Comparison of ENCODE assay signal across 19 cellular contexts in genomic region chr2:127201452-127201851, GRCh38. TPM values are rescaled to one million over a fixed set of nuclear protein-coding genes. Genes with fewer than 3 reads are reported as not detected.
"Had no signal": no experiment of that assay in that cellular context is flagged by ENCODE, and none has a peak within 500 bp of the region (broad histone marks: within the 10 kb centered on the region; RNA-seq: fewer than 3 reads in every experiment).

No MANE protein-coding gene starts in this region.

- H3K36me3 Mint-ChIP-seq: activated naive CD4-positive, alpha-beta T cell treated with anti-CD3 and anti-CD28 coated beads, Interleukin-2, amount 10 ng/mL, durations not matched to agents 7 days and 5 days; naive thymus-derived CD8-positive, alpha-beta T cell had no signal

- H3K9ac ChIP-seq: parathyroid adenoma had no signal

- H3K9me3 ChIP-seq: colonic mucosa, neutrophil, thyroid gland had no signal

- H3K79me2 ChIP-seq: parathyroid adenoma had no signal

- DNase-seq: activated CD4-positive, alpha-beta memory T cell treated with anti-CD3 and anti-CD28 coated beads, Interleukin-2, amount 10 ng/mL, durations not matched to agents 7 days and 5 days; activated CD4-positive, alpha-beta T cell treated with anti-CD3 and anti-CD28 coated beads for 48 hours; activated CD4-positive, CD25-positive, alpha-beta regulatory T cell; activated naive CD4-positive, alpha-beta T cell treated with anti-CD3 and anti-CD28 coated beads, Interleukin-2, amount 10 ng/mL, durations not matched to agents 7 days and 5 days; activated naive CD8-positive, alpha-beta T cell treated with anti-CD3 and anti-CD28 coated beads, Interleukin-2, amount 50 U/mL, for 24 hours; activated T-cell treated with anti-CD3 and anti-CD28 coated beads, Interleukin-2, amount 50 U/mL, for 4 hours; anterior cingulate cortex; colonic mucosa; foreskin melanocyte; glutamatergic neuron; hippocampal formation; left cardiac atrium; mesenchymal stem cell; naive thymus-derived CD8-positive, alpha-beta T cell; stimulated activated naive CD4-positive, alpha-beta T cell treated with Interleukin-2 at 50 U/mL for 16 hours; thyroid gland had no signal

- H3K4me3 Mint-ChIP-seq: activated CD4-positive, alpha-beta memory T cell treated with anti-CD3 and anti-CD28 coated beads, Interleukin-2, amount 10 ng/mL, durations not matched to agents 7 days and 5 days; activated naive CD4-positive, alpha-beta T cell treated with anti-CD3 and anti-CD28 coated beads, Interleukin-2, amount 10 ng/mL, durations not matched to agents 7 days and 5 days; activated naive CD8-positive, alpha-beta T cell treated with anti-CD3 and anti-CD28 coated beads, Interleukin-2, amount 50 U/mL, for 24 hours; activated T-cell treated with anti-CD3 and anti-CD28 coated beads, Interleukin-2, amount 50 U/mL, for 4 hours; central memory CD8-positive, alpha-beta T cell; naive thymus-derived CD8-positive, alpha-beta T cell had no signal

- H3K27ac ChIP-seq: colonic mucosa, neutrophil, parathyroid adenoma, thyroid gland had no signal

- H2AFZ ChIP-seq: parathyroid adenoma had no signal

- H3K4me1 ChIP-seq: colonic mucosa, parathyroid adenoma, thyroid gland had no signal

- H3K9me3 Mint-ChIP-seq: activated CD4-positive, alpha-beta memory T cell treated with anti-CD3 and anti-CD28 coated beads, Interleukin-2, amount 10 ng/mL, durations not matched to agents 7 days and 5 days; activated naive CD4-positive, alpha-beta T cell treated with anti-CD3 and anti-CD28 coated beads, Interleukin-2, amount 10 ng/mL, durations not matched to agents 7 days and 5 days; activated naive CD8-positive, alpha-beta T cell treated with anti-CD3 and anti-CD28 coated beads, Interleukin-2, amount 50 U/mL, for 24 hours; activated T-cell treated with anti-CD3 and anti-CD28 coated beads, Interleukin-2, amount 50 U/mL, for 4 hours; central memory CD8-positive, alpha-beta T cell had no signal

- H3K36me3 ChIP-seq: colonic mucosa, neutrophil, thyroid gland had no signal

- ATAC-seq: activated naive CD8-positive, alpha-beta T cell treated with anti-CD3 and anti-CD28 coated beads, Interleukin-2, amount 50 U/mL, for 24 hours; activated T-cell treated with anti-CD3 and anti-CD28 coated beads, Interleukin-2, amount 50 U/mL, for 4 hours; left cardiac atrium; naive thymus-derived CD8-positive, alpha-beta T cell had no signal

- H3K27me3 ChIP-seq: colonic mucosa, thyroid gland had no signal

- H3K27ac Mint-ChIP-seq: activated CD4-positive, alpha-beta memory T cell treated with anti-CD3 and anti-CD28 coated beads, Interleukin-2, amount 10 ng/mL, durations not matched to agents 7 days and 5 days; activated naive CD4-positive, alpha-beta T cell treated with anti-CD3 and anti-CD28 coated beads, Interleukin-2, amount 10 ng/mL, durations not matched to agents 7 days and 5 days; activated naive CD8-positive, alpha-beta T cell treated with anti-CD3 and anti-CD28 coated beads, Interleukin-2, amount 50 U/mL, for 24 hours; naive thymus-derived CD8-positive, alpha-beta T cell had no signal

- H3K4me3 ChIP-seq: colonic mucosa, thyroid gland had no signal

RNA-seq across cellular contexts. Expression of gene CYP27C1, which starts 18.6 kb away (rescaled TPM):
- total RNA-seq: activated CD4-positive, alpha-beta memory T cell treated with anti-CD3 and anti-CD28 coated beads, Interleukin-2, amount 10 ng/mL, durations not matched to agents 7 days and 5 days; activated T-cell treated with anti-CD3 and anti-CD28 coated beads, Interleukin-2, amount 50 U/mL, for 4 hours; naive thymus-derived CD8-positive, alpha-beta T cell had no signal
- polyA plus RNA-seq: naive thymus-derived CD8-positive, alpha-beta T cell had no signal
